1 cellular context compared by ENCODE assay signal in genomic region chr19:41352609-41353465, GRCh38.
TF ChIP-seq lines count a peak whose summit lies in the region.

No MANE protein-coding gene starts in this region.

TF ChIP-seq in K562, 482 proteins besides CTCF, POLR2A, EP300 and RAD21 (continued from another document and continues in another):
- TF ChIP-seq TFAP4 (CRISPR knock-in tag; IDR thresholded peaks at IDR 0.05; ENCODE audit: borderline replicate concordance): no peak; the same call in 1 of the 2 replicates
- no peak for TF ChIP-seq NR2C1 (IDR thresholded peaks at IDR 0.05)
- no peak for TF ChIP-seq NR2C1 (tag; IDR thresholded peaks at IDR 0.05)
- 0 out of 2 replicates have a peak, but pooled peaks have one; percentile 15 for TF ChIP-seq SMARCE1 (IDR thresholded peaks at IDR 0.05)
- TF ChIP-seq HDAC3 (IDR thresholded peaks at IDR 0.05; ENCODE audit: borderline replicate concordance, partially characterized antibody): no peak
- no peak for TF ChIP-seq MTA2 (IDR thresholded peaks at IDR 0.05; ENCODE audit: low read depth)
- no peak for TF ChIP-seq PCBP2 (IDR thresholded peaks at IDR 0.05; ENCODE audit: low read depth, low read length, poor library complexity, severe bottlenecking)
- no peak; the same call in 1 of the 2 replicates for TF ChIP-seq IRF1 (CRISPR knock-in tag; IDR thresholded peaks at IDR 0.05; ENCODE audit: borderline replicate concordance)
- no peak for TF ChIP-seq PKNOX1 (IDR thresholded peaks at IDR 0.05)
- no peak for TF ChIP-seq ZNF551 (CRISPR knock-in tag; IDR thresholded peaks at IDR 0.05)
- TF ChIP-seq HES1 (IDR thresholded peaks at IDR 0.05; ENCODE audit: low read depth): no peak
- TF ChIP-seq SRSF7 (optimal IDR thresholded peaks at IDR 0.05; ENCODE audit: low read depth, low read length): no peak
- TF ChIP-seq ZFP36 (IDR thresholded peaks at IDR 0.05; ENCODE audit: low read depth, low read length, partially characterized antibody): peak; percentile 99
- TF ChIP-seq JUN (IDR thresholded peaks at IDR 0.05; ENCODE audit: borderline replicate concordance, low read depth, low read length): no peak
- 0 out of 2 replicates have a peak, but pooled peaks have one; percentile 66 for TF ChIP-seq JUN (CRISPR knock-in tag; IDR thresholded peaks at IDR 0.05; ENCODE audit: borderline replicate concordance)
- peak; percentile 20; the same call in 1 of the 2 replicates for TF ChIP-seq ZNF395 (CRISPR knock-in tag; IDR thresholded peaks at IDR 0.05)
- TF ChIP-seq TSC22D4 (tag; IDR thresholded peaks at IDR 0.05): no peak
- no peak for TF ChIP-seq RREB1 (CRISPR knock-in tag; IDR thresholded peaks at IDR 0.05)
- no peak for TF ChIP-seq HIVEP1 (CRISPR knock-in tag; IDR thresholded peaks at IDR 0.05)
- TF ChIP-seq SMAD4 (CRISPR knock-in tag; conservative IDR thresholded peaks at IDR 0.05): peak; percentile 66; the same call in 1 of the 2 replicates
- TF ChIP-seq CHCHD3 (CRISPR knock-in tag; IDR thresholded peaks at IDR 0.05): no peak
- peak; percentile 58; the same call in 1 of the 2 replicates for TF ChIP-seq SAFB (IDR thresholded peaks at IDR 0.05; ENCODE audit: borderline replicate concordance, low read depth, low read length)
- peak; percentile 76 for TF ChIP-seq MAX (CRISPR knock-in tag; IDR thresholded peaks at IDR 0.05)
- no peak for TF ChIP-seq KLF6 (CRISPR knock-in tag; IDR thresholded peaks at IDR 0.05; ENCODE audit: borderline replicate concordance)
- 0 out of 2 replicates have a peak, but pooled peaks have one; percentile 41 for TF ChIP-seq ARID2 (IDR thresholded peaks at IDR 0.05)
- TF ChIP-seq ZZZ3 (IDR thresholded peaks at IDR 0.05): no peak
- TF ChIP-seq SMAD1 (IDR thresholded peaks at IDR 0.05; ENCODE audit: low read depth, low read length, partially characterized antibody): no peak
- TF ChIP-seq YBX1 (IDR thresholded peaks at IDR 0.05): no peak
- TF ChIP-seq NCOA6 (IDR thresholded peaks at IDR 0.05): peak; percentile 28; the same call in 1 of the 2 replicates
- peak; percentile 76 to 93 for TF ChIP-seq MAZ (CRISPR knock-in tag; conservative IDR thresholded peaks at IDR 0.05 in 1 of 2, IDR thresholded peaks at IDR 0.05 in 1 of 2)
- TF ChIP-seq ZBED1 (IDR thresholded peaks at IDR 0.05): no peak; the same call in 1 of the 2 replicates
- TF ChIP-seq TCFL5 (CRISPR knock-in tag; conservative IDR thresholded peaks at IDR 0.05): no peak
- TF ChIP-seq MXI1 (IDR thresholded peaks at IDR 0.05; ENCODE audit: low read depth, low read length): peak; percentile 61; the same call in 1 of the 2 replicates
- TF ChIP-seq RFX5 (IDR thresholded peaks at IDR 0.05; ENCODE audit: low read depth, low read length): no peak
- TF ChIP-seq MEF2A (IDR thresholded peaks at IDR 0.05; ENCODE audit: control insufficient read depth, low read depth, low read length): no peak
- TF ChIP-seq ZNF212 (CRISPR knock-in tag; IDR thresholded peaks at IDR 0.05): no peak
- no peak for TF ChIP-seq TBL1XR1 (IDR thresholded peaks at IDR 0.05; ENCODE audit: low read length in 2 of 2)
- no peak for TF ChIP-seq CBX3 (IDR thresholded peaks at IDR 0.05; ENCODE audit: borderline replicate concordance in 1 of 2, low read length in 2 of 2)
- TF ChIP-seq MGA (IDR thresholded peaks at IDR 0.05): peak; percentile 74
- no peak for TF ChIP-seq ZNF41 (CRISPR knock-in tag; conservative IDR thresholded peaks at IDR 0.05)
- no peak for TF ChIP-seq ZNF263 (CRISPR knock-in tag; IDR thresholded peaks at IDR 0.05; ENCODE audit: borderline replicate concordance)
